Comparison of ENCODE assay signal across 13 cellular contexts in the genomic region with DNA sequence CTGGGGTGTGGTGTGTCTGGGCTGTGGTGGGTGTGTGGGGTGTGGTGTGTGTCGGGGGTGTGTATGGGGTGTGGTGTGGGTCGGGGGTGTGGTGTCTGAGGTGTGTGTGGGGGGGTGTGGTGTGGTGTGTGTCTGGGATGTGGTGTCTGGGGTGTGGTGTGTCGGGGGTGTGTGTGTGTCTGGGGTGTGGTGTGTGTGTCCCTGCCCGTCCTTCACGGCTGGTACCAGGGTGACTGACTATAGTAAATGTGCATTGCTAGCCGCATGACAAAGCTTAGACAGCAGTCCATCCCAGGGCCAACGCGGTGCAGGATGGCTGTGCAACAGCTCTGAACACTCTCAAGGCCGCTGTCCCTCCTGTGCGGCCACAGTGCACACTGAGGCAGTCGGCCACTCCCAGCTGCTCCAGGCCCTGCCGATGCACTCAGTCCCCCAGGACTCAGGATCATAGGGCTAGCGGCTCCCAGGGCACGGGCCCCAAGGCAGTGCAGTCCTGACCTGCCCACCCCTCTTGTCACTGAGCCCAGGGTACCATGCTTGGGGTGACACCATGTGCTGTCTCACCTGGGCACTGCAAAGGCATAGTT. TPM values are rescaled to one million over a fixed set of nuclear protein-coding genes. Genes with fewer than 3 reads are reported as not detected.
DNase-seq lines count a peak whose midpoint lies in the region; ATAC-seq, FAIRE-seq and TF ChIP-seq lines count a peak whose summit lies in the region.
"Had no signal": no experiment of that assay in that cellular context is flagged by ENCODE, and none has a peak within 500 bp of the region (broad histone marks: within the 10 kb centered on the region; RNA-seq: fewer than 3 reads in every experiment).

No MANE protein-coding gene starts in this region.

- peak; percentile 22 for DNase-seq in activated naive CD4-positive, alpha-beta T cell treated with Interleukin-2 at 50 U/mL for 16 hours
- no peak for DNase-seq in activated naive CD4-positive, alpha-beta T cell (lab: John Stamatoyannopoulos, UW)
- DNase-seq in T1000 (lab: John Stamatoyannopoulos, UW), result peak; percentile 11
- peak; percentile 53 for DNase-seq in central memory CD4-positive, alpha-beta T cell
- DNase-seq in upper lobe of left lung, result peak in 1 of 2 donors; percentile 69
- no peak for DNase-seq in frontal cortex (ENCODE audit: low spot score in 2 of 2)
- no peak for DNase-seq in NCI-H774 (lab: John Stamatoyannopoulos, UW)
- DNase-seq in MV-4-11 (lab: John Stamatoyannopoulos, UW), result no peak
- DNase-seq: gastrocnemius medialis, tibial artery had no signal

- peaks cover 0 to 3% (median under 1%) of the 10 kb centered on the region in 4 donors for H3K36me3 ChIP-seq in upper lobe of left lung
- H3K36me3 ChIP-seq: breast epithelium, SJSA1 had no signal

- no peaks in the 10 kb centered on the region for H3K27me3 ChIP-seq in upper lobe of left lung
- H3K27me3 ChIP-seq: BLaER1 treated with 17β-estradiol and CSF1 and Interleukin-3, amounts not matched to agents 10 nM and 100 nM; breast epithelium; gastrocnemius medialis; SJSA1; tibial artery had no signal

- TF ChIP-seq CTCF in upper lobe of left lung (IDR thresholded peaks at IDR 0.05), result no peak

- ATAC-seq in upper lobe of left lung (ENCODE audit: low FRiP score in 2 of 2), result peak; percentile 22 to 34

- H3K27ac ChIP-seq in upper lobe of left lung, result no peak overlapping the region
- H3K27ac ChIP-seq: breast epithelium, gastrocnemius medialis, SJSA1, tibial artery had no signal

- FAIRE-seq in frontal cortex (lab: Jason Lieb, UNC), result no peak

- no peak for TF ChIP-seq POLR2A in upper lobe of left lung (IDR thresholded peaks at IDR 0.05)

- no peak for TF ChIP-seq EP300 in upper lobe of left lung (IDR thresholded peaks at IDR 0.05)

- 71 to 78% methylated on average over 4 to 14 of the region's 14 CpGs for WGBS in upper lobe of left lung, 2 donors

- H3K4me1 ChIP-seq in upper lobe of left lung, result peaks cover 0 to 10% (median 5%) of the 10 kb centered on the region in 4 donors
- H3K4me1 ChIP-seq: breast epithelium, gastrocnemius medialis, tibial artery had no signal

- no peak overlapping the region for H3K4me3 ChIP-seq in upper lobe of left lung
- H3K4me3 ChIP-seq: BLaER1 treated with 17β-estradiol and CSF1 and Interleukin-3, amounts not matched to agents 10 nM and 100 nM; breast epithelium; gastrocnemius medialis; SJSA1; tibial artery had no signal

- H3K9me3 ChIP-seq in upper lobe of left lung, result no peaks in the 10 kb centered on the region
- H3K9me3 ChIP-seq: BLaER1 treated with 17β-estradiol and CSF1 and Interleukin-3, amounts not matched to agents 10 nM and 100 nM; breast epithelium; gastrocnemius medialis; SJSA1; tibial artery had no signal

RNA-seq across cellular contexts. Expression of a gene that starts 54.0 kb away (rescaled TPM):
- 100 to 1,000 TPM in 2 of 6 donors, 10 to 100 TPM in 4; 42.0 to 113 (median 60.0) TPM for total RNA-seq in upper lobe of left lung
- 67.7 TPM for total RNA-seq in frontal cortex

Comparison
In these comparisons a context has a peak if more than half of its experiments do, and no peak if none do; other contexts are left out.
1. DNase-seq: peak in activated naive CD4-positive, alpha-beta T cell treated with Interleukin-2 at 50 U/mL for 16 hours (single experiment), T1000 (single experiment) and central memory CD4-positive, alpha-beta T cell (single experiment); none in activated naive CD4-positive, alpha-beta T cell (0 of 4), frontal cortex (0 of 2), NCI-H774 (single experiment) and MV-4-11 (single experiment).